18 cellular contexts compared by ENCODE assay signal in the genomic region with DNA sequence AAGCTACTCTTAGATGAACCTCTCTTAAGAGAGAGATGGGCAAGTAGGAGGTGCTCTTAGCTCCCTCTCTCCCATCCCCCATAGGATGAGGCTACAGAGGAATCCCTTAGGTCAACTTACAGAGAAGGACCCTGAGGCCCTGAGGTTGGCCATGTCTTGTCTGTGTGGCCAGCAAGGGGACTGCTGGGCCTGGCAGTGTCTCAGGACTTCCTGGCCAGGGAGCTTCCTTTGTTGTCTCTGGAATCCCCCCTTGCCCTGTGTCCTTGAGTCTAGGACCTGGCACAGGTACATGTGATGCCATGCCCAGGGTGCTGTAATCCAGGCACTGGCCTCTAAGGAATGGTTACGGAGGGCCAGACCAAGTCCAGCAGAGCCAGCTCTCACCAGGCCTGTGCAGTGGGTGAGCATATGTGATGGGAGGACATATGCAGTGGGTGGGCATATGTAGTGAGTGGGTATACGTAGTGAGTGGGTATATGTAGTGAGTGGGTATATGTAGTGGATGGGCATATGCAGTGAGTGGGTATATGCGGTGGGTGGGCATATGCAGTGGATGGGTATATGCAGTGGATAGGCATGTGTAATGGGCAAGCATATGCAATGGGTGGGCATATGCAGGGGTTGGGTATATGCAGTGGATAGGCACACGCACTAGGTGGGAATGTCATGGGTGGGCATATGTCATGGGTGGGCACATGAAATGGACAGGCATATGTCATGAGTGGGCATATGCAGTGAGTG. TPM values are rescaled to one million over a fixed set of nuclear protein-coding genes. Genes with fewer than 3 reads are reported as not detected.
DNase-seq lines count a peak whose midpoint lies in the region; ATAC-seq, FAIRE-seq and TF ChIP-seq lines count a peak whose summit lies in the region.
"Had no signal": no experiment of that assay in that cellular context is flagged by ENCODE, and none has a peak within 500 bp of the region (broad histone marks: within the 10 kb centered on the region; RNA-seq: fewer than 3 reads in every experiment).

No MANE protein-coding gene starts in this region.

- FAIRE-seq in K562 (lab: Jason Lieb, UNC), result no peak
- FAIRE-seq: keratinocyte, small intestine had no signal

- H3K4me1 Mint-ChIP-seq in naive thymus-derived CD8-positive, alpha-beta T cell, result peaks cover 21 to 50% (median 32%) of the 10 kb centered on the region in 4 donors

- in situ Hi-C loops in K562 (cut with MboI), result no loop called here

- H2AFZ ChIP-seq in K562 (ENCODE audit: low read depth, low read length), result 0 out of 2 replicates have a peak overlapping the region, but pooled peaks have one; percentile 5

- H3K4me1 ChIP-seq in left ventricle myocardium inferior, result peaks cover 27% of the 10 kb centered on the region
- peaks cover 11 to 16% of the 10 kb centered on the region in 2 experiments for H3K4me1 ChIP-seq in K562 (replicated peaks in 1 of 2; ENCODE audit: control insufficient read depth in 2 of 2, insufficient read depth in 2 of 2, low read length in 2 of 2)
- H3K4me1 ChIP-seq in upper lobe of right lung, result peaks cover 18% of the 10 kb centered on the region

- no peak for DNase-seq in left ventricle myocardium inferior
- DNase-seq in left ventricle myocardium superior, result no peak
- DNase-seq in K562 (ENCODE audit: extremely low read depth in 1 of 4, low spot score in 3 of 4), result peak in 1 of 4 experiments; percentile 10
- no peak for DNase-seq in naive thymus-derived CD8-positive, alpha-beta T cell
- peak; percentile 31 for DNase-seq in upper lobe of right lung
- no peak for DNase-seq in GM19238 (ENCODE audit: insufficient read length, low spot score)
- DNase-seq: activated CD4-positive, alpha-beta T cell treated with anti-CD3 and anti-CD28 coated beads, Interleukin-2, amount 50 U/mL, for 1 hour; activated naive CD8-positive, alpha-beta T cell treated with anti-CD3 and anti-CD28 coated beads, Interleukin-2, amount 10 ng/mL, durations not matched to agents 7 days and 5 days; activated T-cell treated with anti-CD3 and anti-CD28 coated beads, Interleukin-2, amount 50 U/mL, for 48 hours; CD4-positive, alpha-beta T cell; heart right ventricle; IMR-90; small intestine had no signal

- no peaks in the 10 kb centered on the region for H4K20me1 ChIP-seq in K562 (replicated peaks; ENCODE audit: control insufficient read depth, insufficient read depth, low read length)

- H3K27ac Mint-ChIP-seq in naive thymus-derived CD8-positive, alpha-beta T cell, result peak overlapping the region in 7 of 10 donors; percentile 8 to 57 (median 31)

- no peaks in the 10 kb centered on the region for H3K9me3 Mint-ChIP-seq in naive thymus-derived CD8-positive, alpha-beta T cell
- H3K9me3 Mint-ChIP-seq: activated naive CD8-positive, alpha-beta T cell treated with anti-CD3 and anti-CD28 coated beads, Interleukin-2, amount 10 ng/mL, durations not matched to agents 7 days and 5 days; CD4-positive, alpha-beta T cell had no signal

- no peak for TF ChIP-seq POLR2A in K562 (conservative IDR thresholded peaks at IDR 0.05)

- BruUV-seq in K562 (replicated peaks; lab: Mats Ljungman, UMichigan), result no TSS peak

- 83% methylated on average over 4 of the region's 4 CpGs for WGBS in K562 (ENCODE audit: insufficient coverage, low coverage, missing lambda C conversion rate)

- no peaks in the 10 kb centered on the region for H3K9me1 ChIP-seq in K562 (ENCODE audit: control insufficient read depth, insufficient read depth, low read length)

- H3K27me3 ChIP-seq in left ventricle myocardium inferior (ENCODE audit: low read depth) (no peaks in the 10 kb centered on the region), K562 (ENCODE audit: control insufficient read depth in 2 of 2, insufficient read depth in 2 of 2, low read length in 2 of 2) (no peaks in the 10 kb centered on the region), upper lobe of right lung (no peaks in the 10 kb centered on the region)
- H3K27me3 ChIP-seq: heart right ventricle had no signal

- no peak overlapping the region for H3K4me2 ChIP-seq in K562 (ENCODE audit: insufficient read depth, low read length)

- no peak for ATAC-seq in left ventricle myocardium superior
- no peak for ATAC-seq in K562
- no peak for ATAC-seq in naive thymus-derived CD8-positive, alpha-beta T cell
- ATAC-seq in upper lobe of right lung, result no peak
- ATAC-seq in HG02870 (IDR thresholded peaks at IDR 0.05; ENCODE audit: unreplicated experiment), result no peak
- no peak for ATAC-seq in HG02884 (IDR thresholded peaks at IDR 0.05; ENCODE audit: unreplicated experiment)

- H3K9me3 ChIP-seq in left ventricle myocardium inferior (replicated peaks), result no peaks in the 10 kb centered on the region
- H3K9me3 ChIP-seq in K562 (replicated peaks; ENCODE audit: control insufficient read depth, insufficient read depth, low read depth, low read length), result no peaks in the 10 kb centered on the region
- H3K9me3 ChIP-seq in upper lobe of right lung, result no peaks in the 10 kb centered on the region
- H3K9me3 ChIP-seq: heart right ventricle had no signal

- no peak overlapping the region for H3K9ac ChIP-seq in K562 (ENCODE audit: insufficient read depth in 1 of 2, low read depth in 2 of 2, low read length in 2 of 2)

- H3K4me3 ChIP-seq in left ventricle myocardium inferior, result no peak overlapping the region
- no peak overlapping the region for H3K4me3 ChIP-seq in K562
- H3K4me3 ChIP-seq in upper lobe of right lung, result no peak overlapping the region

- H3K27ac ChIP-seq in left ventricle myocardium inferior (replicated peaks) (peak overlapping the region; percentile 30), K562 (ENCODE audit: extremely low read depth, low read depth, low read length) (no peak overlapping the region), upper lobe of right lung (no peak overlapping the region)

- H3K36me3 ChIP-seq in left ventricle myocardium inferior (no peaks in the 10 kb centered on the region), K562 (ENCODE audit: control insufficient read depth, insufficient read depth, low read length) (no peaks in the 10 kb centered on the region), upper lobe of right lung (no peaks in the 10 kb centered on the region)
- H3K36me3 ChIP-seq: heart right ventricle had no signal

- H3K27me3 Mint-ChIP-seq in naive thymus-derived CD8-positive, alpha-beta T cell, result no peaks in the 10 kb centered on the region
- H3K27me3 Mint-ChIP-seq: activated naive CD8-positive, alpha-beta T cell treated with anti-CD3 and anti-CD28 coated beads, Interleukin-2, amount 10 ng/mL, durations not matched to agents 7 days and 5 days; CD4-positive, alpha-beta T cell had no signal

- TF ChIP-seq RAD21 in K562 (CRISPR knock-in tag; conservative IDR thresholded peaks at IDR 0.05 in 1 of 2, IDR thresholded peaks at IDR 0.05 in 1 of 2), result no peak

- no peaks in the 10 kb centered on the region for H3K79me2 ChIP-seq in K562 (ENCODE audit: control insufficient read depth, insufficient read depth, low read length)

- TF ChIP-seq CTCF in left ventricle myocardium inferior (IDR thresholded peaks at IDR 0.05; ENCODE audit: borderline replicate concordance), result no peak
- no peak for TF ChIP-seq CTCF in K562 (IDR thresholded peaks at IDR 0.05 in 2 of 3, conservative IDR thresholded peaks at IDR 0.05 in 1 of 3; ENCODE audit: insufficient read depth in 2 of 3, low read depth in 1 of 3, low read length in 3 of 3)
- TF ChIP-seq CTCF in upper lobe of right lung (IDR thresholded peaks at IDR 0.05), result no peak

- CTCF ChIA-PET in K562 (lab: Yijun Ruan, JAX; ENCODE audit: low intra/inter-chr PET ratio), result interaction anchor here (1.1 kb wide), 1 partner anchor 105 kb away, joined by 3 read pairs; no protein-coding TSS in a partner anchor

- no peaks in the 10 kb centered on the region for H3K36me3 Mint-ChIP-seq in naive thymus-derived CD8-positive, alpha-beta T cell
- H3K36me3 Mint-ChIP-seq: activated naive CD8-positive, alpha-beta T cell treated with anti-CD3 and anti-CD28 coated beads, Interleukin-2, amount 10 ng/mL, durations not matched to agents 7 days and 5 days had no signal

- no peak for TF ChIP-seq EP300 in K562 (IDR thresholded peaks at IDR 0.05; ENCODE audit: low read length)

- intact Hi-C loops in left ventricle myocardium inferior (cut with micrococcal nuclease) (no loop called here), left ventricle myocardium superior (cut with micrococcal nuclease) (no loop called here), K562 (cut with micrococcal nuclease) (loop anchor here (10.0 kb wide), 1 partner anchor 506 kb away; no protein-coding TSS in a partner anchor), upper lobe of right lung (cut with DNase I) (loop anchor here (5.0 kb wide), 1 partner anchor 89 kb away; no protein-coding TSS in a partner anchor)

- H3K4me3 Mint-ChIP-seq in naive thymus-derived CD8-positive, alpha-beta T cell, result peak overlapping the region in 5 of 10 donors; percentile 6 to 47 (median 27)
- H3K4me3 Mint-ChIP-seq: CD4-positive, alpha-beta T cell had no signal

- POLR2A ChIA-PET in K562 (lab: Yijun Ruan, JAX), result interaction anchor here (0.7 to 1.4 kb wide), 3 partner anchors 22 to 97 kb away, joined by 3 to 6 read pairs (median 3); a partner anchor contains a TSS
- POLR2A ChIA-PET in naive thymus-derived CD8-positive, alpha-beta T cell (lab: Charles Lee), result interaction anchor here (0.6 to 5.4 kb wide), 3 partner anchors 18 to 95 kb away, joined by 3 to 39 read pairs (median 6); a partner anchor contains a TSS

RNA-seq across cellular contexts. Expression of a gene that starts 20.3 kb away (rescaled TPM):
- total RNA-seq in left ventricle myocardium inferior (106 TPM), left ventricle myocardium superior (112 TPM), K562 (2014; rRNA removed) (2.8 and 3.3 TPM in 2 replicates), K562 (2014; rRNA removed; fragmentation: Illumina TruSeq; extraction: Trizol) (3.3 and 4.4 TPM in 2 replicates), K562 (2015; rRNA removed; fragmentation: Illumina TruSeq; extraction: Trizol) (2.9 and 3.2 TPM in 2 replicates), K562 (2021) (10.3 and 10.7 TPM in 2 replicates), upper lobe of right lung (631 TPM)
- 13.3 and 15.0 TPM in 2 replicates for total RNA-seq in K562 (2011; cell fraction: chromatin; rRNA removed; ENCODE audit: low replicate concordance)
- 5.2 and 10.7 TPM in 2 replicates for total RNA-seq in K562 (2011; cell fraction: nucleolus; rRNA removed)
- total RNA-seq in K562 (2011; cell fraction: nucleoplasm; rRNA removed), result 7.6 and 11.1 TPM in 2 replicates
- polyA plus RNA-seq in K562 (2011; rRNA removed) (10.8 and 21.7 TPM in 2 replicates), K562 (2014; fragmentation: Illumina TruSeq; extraction: Trizol) (4.5 and 4.8 TPM in 2 replicates), K562 (2014; fragmentation: Nextera tagmentation; extraction: Ambion mirVana) (1 to 10 TPM; 1.5 to 7.4 TPM), K562 (2014; rRNA removed) (5.1 and 7.9 TPM in 2 replicates)
- 5.7 and 10.0 TPM in 2 replicates for polyA plus RNA-seq in K562 (2011; cell fraction: cytosol; rRNA removed)
- 3.7 and 4.1 TPM in 2 replicates for polyA plus RNA-seq in K562 (2011; cell fraction: nucleus; rRNA removed)
- 7.9 and 15.5 TPM in 2 replicates for polyA plus RNA-seq in K562 (2012)
- 34.7 and 50.5 TPM in 2 replicates for polyA minus RNA-seq in K562 (2011; rRNA and poly(A)+ RNA removed)
- 7.3 and 20.2 TPM in 2 replicates for polyA minus RNA-seq in K562 (2011; cell fraction: cytosol; rRNA and poly(A)+ RNA removed)
- 2.3 and 7.0 TPM in 2 replicates for polyA minus RNA-seq in K562 (2011; cell fraction: nucleus; rRNA and poly(A)+ RNA removed)
- 100 to 1,000 TPM; 172 to 177 TPM for total RNA-seq in naive thymus-derived CD8-positive, alpha-beta T cell
- polyA plus RNA-seq in naive thymus-derived CD8-positive, alpha-beta T cell, result 100 to 1,000 TPM; 168 to 264 (median 187) TPM
- total RNA-seq: IMR-90, osteocyte had no signal
- polyA plus RNA-seq: IMR-90 had no signal

RNA-seq across cellular contexts. Expression of a gene that starts 38.0 kb away (rescaled TPM):
- total RNA-seq in left ventricle myocardium inferior (2.5 TPM), left ventricle myocardium superior (3.4 TPM), K562 (2014; rRNA removed) (3.8 and 4.3 TPM in 2 replicates), K562 (2014; rRNA removed; fragmentation: Illumina TruSeq; extraction: Trizol) (7.5 and 8.7 TPM in 2 replicates), K562 (2015; rRNA removed; fragmentation: Illumina TruSeq; extraction: Trizol) (14.1 and 16.2 TPM in 2 replicates), K562 (2021) (4.1 and 4.7 TPM in 2 replicates), upper lobe of right lung (17.9 TPM)
- total RNA-seq in K562 (2011; cell fraction: chromatin; rRNA removed; ENCODE audit: low replicate concordance), result 10.8 and 12.0 TPM in 2 replicates
- 5.0 and 6.2 TPM in 2 replicates for total RNA-seq in K562 (2011; cell fraction: nucleolus; rRNA removed)
- 5.9 and 8.5 TPM in 2 replicates for total RNA-seq in K562 (2011; cell fraction: nucleoplasm; rRNA removed)
- polyA plus RNA-seq in K562 (2011; rRNA removed) (5.6 and 9.7 TPM in 2 replicates), K562 (2014; fragmentation: Illumina TruSeq; extraction: Trizol) (13.3 and 14.7 TPM in 2 replicates), K562 (2014; fragmentation: Nextera tagmentation; extraction: Ambion mirVana) (1 to 10 TPM; 4.6 to 7.1 TPM), K562 (2014; rRNA removed) (7.1 and 7.8 TPM in 2 replicates)
- 4.1 and 8.7 TPM in 2 replicates for polyA plus RNA-seq in K562 (2011; cell fraction: cytosol; rRNA removed)
- polyA plus RNA-seq in K562 (2011; cell fraction: nucleus; rRNA removed), result 10.0 and 12.4 TPM in 2 replicates
- polyA plus RNA-seq in K562 (2012), result 9.0 and 64.8 TPM in 2 replicates
- polyA minus RNA-seq in K562 (2011; rRNA and poly(A)+ RNA removed), result 3.8 and 5.5 TPM in 2 replicates
- polyA minus RNA-seq in K562 (2011; cell fraction: cytosol; rRNA and poly(A)+ RNA removed), result 1.8 TPM in 1 of 2 replicates, not detected in the other
- polyA minus RNA-seq in K562 (2011; cell fraction: nucleus; rRNA and poly(A)+ RNA removed), result 2.2 and 5.1 TPM in 2 replicates
- not detected for total RNA-seq in naive thymus-derived CD8-positive, alpha-beta T cell
- polyA plus RNA-seq in naive thymus-derived CD8-positive, alpha-beta T cell, result not detected
- total RNA-seq: A673, osteocyte had no signal
- polyA plus RNA-seq: keratinocyte had no signal

Comparison
In these comparisons a context has a peak if more than half of its experiments do, and no peak if none do; other contexts are left out.
1. intact Hi-C loops: an anchor here in K562 (10.0 kb wide) and upper lobe of right lung (5.0 kb wide); none called in left ventricle myocardium inferior and left ventricle myocardium superior.